ENCODE assay signal across 20 cellular contexts in genomic region chr20:42063176-42063575, GRCh38.
DNase-seq lines count a peak whose midpoint lies in the region; ATAC-seq and TF ChIP-seq lines count a peak whose summit lies in the region.
"Had no signal": no experiment of that assay in that cellular context is flagged by ENCODE, and none has a peak within 500 bp of the region (broad histone marks: within the 10 kb centered on the region; RNA-seq: fewer than 3 reads in every experiment).

No MANE protein-coding gene starts in this region.

- H3K4me3 ChIP-seq in WERI-Rb-1 (ENCODE audit: low read depth, low read length) (peak overlapping the region; percentile 37), upper lobe of right lung (no peak overlapping the region)
- H3K4me3 ChIP-seq: BLaER1 treated with 17β-estradiol and CSF1 and Interleukin-3, amounts not matched to agents 10 nM and 100 nM had no signal

- H3K9me3 ChIP-seq in WERI-Rb-1 (ENCODE audit: severe bottlenecking) (no peaks in the 10 kb centered on the region), upper lobe of right lung (no peaks in the 10 kb centered on the region)

- H3K36me3 ChIP-seq in WERI-Rb-1 (no peaks in the 10 kb centered on the region), upper lobe of right lung (no peaks in the 10 kb centered on the region)
- H3K36me3 ChIP-seq: BLaER1 treated with 17β-estradiol and CSF1 and Interleukin-3, amounts not matched to agents 10 nM and 100 nM had no signal

- H3K4me3 Mint-ChIP-seq in activated CD8-positive, alpha-beta memory T cell treated with anti-CD3 and anti-CD28 coated beads, Interleukin-2, amount 10 ng/mL, durations not matched to agents 7 days and 5 days: no peak overlapping the region
- H3K4me3 Mint-ChIP-seq: B cell; CD8-positive, alpha-beta T cell; HFFc6 had no signal

- peak overlapping the region; percentile 75 for H3K27ac ChIP-seq in WERI-Rb-1
- H3K27ac ChIP-seq in upper lobe of right lung: no peak overlapping the region
- H3K27ac ChIP-seq: BLaER1 treated with 17β-estradiol and CSF1 and Interleukin-3, amounts not matched to agents 10 nM and 100 nM had no signal

- no peaks in the 10 kb centered on the region for H3K36me3 Mint-ChIP-seq in activated CD8-positive, alpha-beta memory T cell treated with anti-CD3 and anti-CD28 coated beads, Interleukin-2, amount 10 ng/mL, durations not matched to agents 7 days and 5 days
- H3K36me3 Mint-ChIP-seq: CD8-positive, alpha-beta T cell had no signal

- CTCF ChIA-PET in activated CD8-positive, alpha-beta memory T cell treated with anti-CD3 and anti-CD28 coated beads, Interleukin-2, amount 10 ng/mL, durations not matched to agents 7 days and 5 days (lab: Charles Lee): no interaction called here

- H3K27me3 Mint-ChIP-seq in activated CD8-positive, alpha-beta memory T cell treated with anti-CD3 and anti-CD28 coated beads, Interleukin-2, amount 10 ng/mL, durations not matched to agents 7 days and 5 days: no peaks in the 10 kb centered on the region
- H3K27me3 Mint-ChIP-seq: B cell had no signal

- no peaks in the 10 kb centered on the region for H3K9me3 Mint-ChIP-seq in activated CD8-positive, alpha-beta memory T cell treated with anti-CD3 and anti-CD28 coated beads, Interleukin-2, amount 10 ng/mL, durations not matched to agents 7 days and 5 days (ENCODE audit: low read depth)
- H3K9me3 Mint-ChIP-seq: CD8-positive, alpha-beta T cell had no signal

- ATAC-seq in Right ventricle myocardium inferior (no peak), upper lobe of right lung (no peak)
- ATAC-seq in activated CD8-positive, alpha-beta memory T cell treated with anti-CD3 and anti-CD28 coated beads, Interleukin-2, amount 10 ng/mL, durations not matched to agents 7 days and 5 days: no peak
- ATAC-seq: CD8-positive, alpha-beta T cell; HCT116 had no signal

- H3K4me1 ChIP-seq in upper lobe of right lung: no peaks in the 10 kb centered on the region
- H3K4me1 ChIP-seq: BLaER1 treated with 17β-estradiol and CSF1 and Interleukin-3, amounts not matched to agents 10 nM and 100 nM had no signal

- H3K4me1 Mint-ChIP-seq in activated CD8-positive, alpha-beta memory T cell treated with anti-CD3 and anti-CD28 coated beads, Interleukin-2, amount 10 ng/mL, durations not matched to agents 7 days and 5 days: no peaks in the 10 kb centered on the region
- H3K4me1 Mint-ChIP-seq: B cell had no signal

- H3K27me3 ChIP-seq in WERI-Rb-1 (ENCODE audit: insufficient read depth, low read depth, severe bottlenecking) (no peaks in the 10 kb centered on the region), upper lobe of right lung (no peaks in the 10 kb centered on the region)
- H3K27me3 ChIP-seq: BLaER1 treated with 17β-estradiol and CSF1 and Interleukin-3, amounts not matched to agents 10 nM and 100 nM had no signal

- intact Hi-C loops in cardiac septum (cut with DNase I) (no loop called here), Right ventricle myocardium inferior (cut with DNase I) (no loop called here), upper lobe of right lung (cut with DNase I) (no loop called here)

- H3K27ac Mint-ChIP-seq in activated CD8-positive, alpha-beta memory T cell treated with anti-CD3 and anti-CD28 coated beads, Interleukin-2, amount 10 ng/mL, durations not matched to agents 7 days and 5 days: no peak overlapping the region
- H3K27ac Mint-ChIP-seq: B cell; CD8-positive, alpha-beta T cell; HFFc6 had no signal

- TF ChIP-seq CTCF in WERI-Rb-1 (IDR thresholded peaks at IDR 0.05; ENCODE audit: low read depth, low read length) (no peak), upper lobe of right lung (IDR thresholded peaks at IDR 0.05) (no peak)

- DNase-seq in cardiac septum (ENCODE audit: low spot score) (peak; percentile 61), Right ventricle myocardium inferior (ENCODE audit: missing footprints) (no peak), NCI-H524 treated with DMSO at 0.1 percent for 48 hours (lab: John Stamatoyannopoulos, UW) (peak; percentile 99), WERI-Rb-1 (peak; percentile 93), retina (peak; percentile 33), anterior cingulate cortex (lab: John Stamatoyannopoulos, UW) (no peak), upper lobe of right lung (no peak)
- no peak for DNase-seq in activated CD8-positive, alpha-beta memory T cell treated with anti-CD3 and anti-CD28 coated beads, Interleukin-2, amount 10 ng/mL, durations not matched to agents 7 days and 5 days
- DNase-seq: 8988T; Calu3; CD8-positive, alpha-beta T cell; DMS79 treated with DMSO at 0.1 percent for 48 hours; GF-D8; GOT3; H7; HFFc6; IMR-90 had no signal

Comparison
In these comparisons a context has a peak if more than half of its experiments do, and no peak if none do; other contexts are left out.
1. DNase-seq: peak in cardiac septum (single experiment), NCI-H524 treated with DMSO at 0.1 percent for 48 hours (single experiment), WERI-Rb-1 (single experiment) and retina (single experiment); none in Right ventricle myocardium inferior (single experiment), activated CD8-positive, alpha-beta memory T cell treated with anti-CD3 and anti-CD28 coated beads, Interleukin-2, amount 10 ng/mL, durations not matched to agents 7 days and 5 days (single experiment), anterior cingulate cortex (0 of 58) and upper lobe of right lung (single experiment).